In the genomic region with DNA sequence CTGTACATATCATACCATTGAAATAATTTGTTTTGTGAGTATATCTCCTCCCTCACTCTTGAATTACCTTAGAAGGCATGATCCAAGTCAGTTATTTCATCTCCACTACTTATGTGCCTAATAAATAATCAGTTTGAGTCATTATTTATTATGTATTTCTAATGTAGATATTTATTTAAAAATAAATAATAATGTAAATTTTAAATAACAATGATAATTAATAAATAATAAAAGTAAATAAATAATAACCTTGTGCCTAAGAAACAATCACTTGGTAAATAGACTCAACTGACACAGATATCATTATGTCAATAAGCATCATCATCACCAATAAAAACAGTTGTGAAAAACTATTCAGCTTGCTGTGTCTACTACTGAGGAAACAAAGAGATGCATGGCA, we compare ENCODE assay signal across 27 cellular contexts.
"Had no signal": no experiment of that assay in that cellular context is flagged by ENCODE, and none has a peak within 500 bp of the region (broad histone marks: within the 10 kb centered on the region; RNA-seq: fewer than 3 reads in every experiment).

No MANE protein-coding gene starts in this region.

- ATAC-seq: naive thymus-derived CD8-positive, alpha-beta T cell; natural killer cell treated with Interleukin-12 subunit alpha and Interleukin-12 subunit beta and Interleukin-15 and Interleukin-18, amount 100 ng/mL, for 72 hours; psoas muscle; right cardiac atrium; right lobe of liver; stimulated activated memory B cell treated with anti-CD40 and anti-IgM and Interleukin-4, amounts not matched to agents 10 μg/mL and 1 μg/mL and 100 μg/mL, for 72 hours; stimulated activated naive CD8-positive, alpha-beta T cell treated with anti-CD3 and anti-CD28 coated beads, Interleukin-15, amount 100 ng/mL, for 72 hours; stimulated activated naive CD8-positive, alpha-beta T cell treated with anti-CD3 and anti-CD28 coated beads, Interleukin-15, Interleukin-2, amounts not matched to agents 100 U/mL and 50 U/mL, for 24 hours; upper lobe of right lung had no signal

- FAIRE-seq: small intestine had no signal

- H3K4me3 ChIP-seq: psoas muscle, right lobe of liver, sigmoid colon, suprapubic skin, testis, tibial artery, transverse colon, upper lobe of right lung, uterus had no signal

- H3K27me3 ChIP-seq: neutrophil, right lobe of liver, sigmoid colon, suprapubic skin, testis, tibial artery, transverse colon, upper lobe of right lung, uterus had no signal

- DNase-seq: naive thymus-derived CD8-positive, alpha-beta T cell; nephron progenitor cell; nucleus accumbens; posterior cingulate gyrus; psoas muscle; right cardiac atrium; right lobe of liver; sigmoid colon; small intestine; stimulated activated CD4-positive, alpha-beta T cell treated with anti-CD3 and anti-CD28 coated beads, Interleukin-1b, Interleukin-23, amount 100 ng/mL, for 48 hours; stimulated activated CD4-positive, alpha-beta T cell treated with anti-CD3 and anti-CD28 coated beads, Interleukin-4, amount 100 ng/mL, for 1 hour; stimulated activated CD4-positive, alpha-beta T cell treated with anti-CD3 and anti-CD28 coated beads, Interleukin-4, amount 100 ng/mL, for 4 hours; stimulated activated CD8-positive, alpha-beta memory T cell treated with anti-CD3 and anti-CD28 coated beads, Interleukin-4, amount 100 ng/mL, for 48 hours; stimulated activated naive CD4-positive, alpha-beta T cell; stimulated activated naive CD8-positive, alpha-beta T cell treated with anti-CD3 and anti-CD28 coated beads, Interleukin-15, amount 100 ng/mL, for 72 hours; stimulated activated naive CD8-positive, alpha-beta T cell treated with anti-CD3 and anti-CD28 coated beads, Interleukin-15, Interleukin-2, amounts not matched to agents 100 U/mL and 50 U/mL, for 24 hours; substantia nigra; testis; tibial artery; transverse colon; upper lobe of right lung; uterus had no signal

- H3K9me3 ChIP-seq: neutrophil, testis, transverse colon, upper lobe of right lung, uterus had no signal

- H3K4me1 ChIP-seq: parathyroid adenoma, psoas muscle, sigmoid colon, suprapubic skin, testis, tibial artery, transverse colon, upper lobe of right lung, uterus had no signal

- H3K27ac ChIP-seq: neutrophil, parathyroid adenoma, psoas muscle, right lobe of liver, sigmoid colon, suprapubic skin, testis, tibial artery, transverse colon, upper lobe of right lung, uterus had no signal

- H3K9ac ChIP-seq: parathyroid adenoma had no signal

- H3K36me3 ChIP-seq: neutrophil, right lobe of liver, sigmoid colon, suprapubic skin, tibial artery, transverse colon, upper lobe of right lung, uterus had no signal
